Comparison of ENCODE assay signal across 20 cellular contexts in the genomic region with DNA sequence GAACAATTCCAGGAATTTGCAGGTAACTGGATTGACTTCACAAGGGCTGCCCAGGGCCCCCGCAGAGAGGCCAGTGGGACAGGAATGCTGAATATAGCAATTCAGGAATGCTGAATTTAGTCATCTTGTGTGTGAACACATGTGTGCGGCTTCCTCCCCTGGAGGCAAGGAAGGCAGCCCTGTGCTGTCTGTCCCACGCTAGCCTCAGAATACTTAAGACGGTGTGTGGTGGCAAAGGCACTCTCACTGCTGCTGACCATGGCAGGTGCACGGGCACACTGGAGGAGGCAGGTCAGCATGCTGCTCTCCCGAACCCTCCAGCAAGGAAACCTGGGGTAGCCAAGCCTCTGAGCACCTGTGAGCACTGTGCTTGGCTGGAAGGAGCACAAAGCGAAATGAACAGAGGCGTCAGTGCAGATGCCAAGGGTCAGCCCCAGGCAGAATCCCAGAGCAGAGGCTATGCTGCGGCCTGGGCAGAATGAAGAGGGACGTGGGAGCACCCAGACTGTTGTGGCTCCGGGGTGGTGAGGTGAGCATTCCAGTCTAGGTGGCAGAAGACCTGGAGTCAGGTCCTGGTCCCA. TPM values are rescaled to one million over a fixed set of nuclear protein-coding genes. Genes with fewer than 3 reads are reported as not detected.
DNase-seq lines count a peak whose midpoint lies in the region; ATAC-seq and TF ChIP-seq lines count a peak whose summit lies in the region.
"Had no signal": no experiment of that assay in that cellular context is flagged by ENCODE, and none has a peak within 500 bp of the region (broad histone marks: within the 10 kb centered on the region; RNA-seq: fewer than 3 reads in every experiment).

No MANE protein-coding gene starts in this region.

- ATAC-seq in mucosa of descending colon (no peak), GM18867 (IDR thresholded peaks at IDR 0.05; ENCODE audit: unreplicated experiment) (no peak), WTC11 (no peak)
- ATAC-seq: HCT116, left lung, PC-3 had no signal

- intact Hi-C loops in mucosa of descending colon (cut with DNase I, micrococcal nuclease) = loop anchor here in 1 of 2 donors (10.0 kb wide), 1 partner anchor 62 kb away; no protein-coding TSS in a partner anchor

- H3K27ac Mint-ChIP-seq in endodermal cell = peak overlapping the region; percentile 30
- no peak overlapping the region for H3K27ac Mint-ChIP-seq in WTC11

- peaks cover 9% of the 10 kb centered on the region for H3K4me1 Mint-ChIP-seq in endodermal cell
- H3K4me1 Mint-ChIP-seq in WTC11 = peaks cover 17% of the 10 kb centered on the region

- H3K9me3 ChIP-seq in endodermal cell (ENCODE audit: control insufficient read depth, low read length) = no peaks in the 10 kb centered on the region
- no peaks in the 10 kb centered on the region for H3K9me3 ChIP-seq in mucosa of descending colon
- H3K9me3 ChIP-seq: left lung, SK-N-SH had no signal

- peak; percentile 19 for DNase-seq in AG04449 (ENCODE audit: low read depth, low spot score)
- peak; percentile 14 for DNase-seq in HFF-Myc (ENCODE audit: extremely low read depth, low read depth)
- peak; percentile 74 for DNase-seq in endodermal cell
- peak in 2 of 3 donors; percentile 15 to 22 for DNase-seq in mucosa of descending colon
- DNase-seq in WTC11 (ENCODE audit: low spot score) = no peak
- DNase-seq in stimulated activated naive CD4-positive, alpha-beta T cell treated with Interleukin-2 at 50 U/mL for 16 hours (lab: John Stamatoyannopoulos, UW) = no peak
- DNase-seq in stimulated activated CD4-positive, alpha-beta T cell treated with anti-CD3 and anti-CD28 coated beads, Interleukin-12 subunit alpha, Interleukin-12 subunit beta, amount 100 ng/mL, for 4 hours = no peak
- DNase-seq: ACHN; activated CD4-positive, alpha-beta T cell treated with anti-CD3 and anti-CD28 coated beads, Interleukin-2, amount 50 U/mL, for 4 hours; activated T-cell treated with anti-CD3 and anti-CD28 coated beads, Interleukin-2, amount 50 U/mL, for 1 hour; naive B cell; NCI-H2081; NCI-H526; PC-3; SK-N-SH; T1000 had no signal

- H3K36me3 ChIP-seq in endodermal cell (ENCODE audit: control insufficient read depth, insufficient read depth, low read length) = peaks cover 5% of the 10 kb centered on the region
- H3K36me3 ChIP-seq in mucosa of descending colon (ENCODE audit: low read depth) = no peaks in the 10 kb centered on the region
- H3K36me3 ChIP-seq: left lung had no signal

- H3K9ac ChIP-seq in endodermal cell (ENCODE audit: extremely low read depth, low read length, poor library complexity, severe bottlenecking) = no peak overlapping the region
- H3K9ac ChIP-seq: SK-N-SH had no signal

- peaks cover 6% of the 10 kb centered on the region for H3K36me3 Mint-ChIP-seq in endodermal cell (ENCODE audit: low read depth)
- no peaks in the 10 kb centered on the region for H3K36me3 Mint-ChIP-seq in WTC11

- TF ChIP-seq CTCF in AG04449 (IDR thresholded peaks at IDR 0.05; ENCODE audit: insufficient read depth, low read length, missing control alignments) = no peak
- TF ChIP-seq CTCF in HFF-Myc (IDR thresholded peaks at IDR 0.05; ENCODE audit: low read depth, low read length, missing control alignments) = no peak
- no peak for TF ChIP-seq CTCF in endodermal cell (conservative IDR thresholded peaks at IDR 0.05)
- no peak for TF ChIP-seq CTCF in mucosa of descending colon (IDR thresholded peaks at IDR 0.05)
- no peak for TF ChIP-seq CTCF in WTC11 (IDR thresholded peaks at IDR 0.05)

- no peak overlapping the region for H3K27ac ChIP-seq in endodermal cell (ENCODE audit: low read depth, low read length)
- H3K27ac ChIP-seq: left lung had no signal

- H3K27me3 Mint-ChIP-seq in endodermal cell (ENCODE audit: insufficient read depth) (peaks cover 30% of the 10 kb centered on the region), WTC11 (ENCODE audit: low read depth) (peaks cover 40% of the 10 kb centered on the region)

- 95 to 96% methylated on average over 6 to 11 of the region's 11 CpGs for WGBS in endodermal cell (ENCODE audit: insufficient coverage in 1 of 2, insufficient read length in 1 of 2), 2 experiments

- H3K4me3 ChIP-seq in AG04449 (ENCODE audit: low read depth, low read length) (no peak overlapping the region), HFF-Myc (replicated peaks; ENCODE audit: low read depth, low read length) (no peak overlapping the region), endodermal cell (ENCODE audit: low read length) (no peak overlapping the region), mucosa of descending colon (no peak overlapping the region)
- H3K4me3 ChIP-seq: left lung had no signal

- POLR2A ChIA-PET in AG04449 (lab: Yijun Ruan, JAX) (no interaction called here), WTC11 (lab: Charles Lee) (no interaction called here)

- H3K27me3 ChIP-seq in endodermal cell (ENCODE audit: control insufficient read depth, insufficient read depth, low read length, poor library complexity, severe bottlenecking) = peaks cover 22% of the 10 kb centered on the region

- H3K4me3 Mint-ChIP-seq in endodermal cell (no peak overlapping the region), WTC11 (no peak overlapping the region)

- H3K4me1 ChIP-seq in endodermal cell (ENCODE audit: control insufficient read depth, insufficient read depth, low read length) = no peaks in the 10 kb centered on the region
- peaks cover 11% of the 10 kb centered on the region for H3K4me1 ChIP-seq in mucosa of descending colon (ENCODE audit: low read depth)

- no peaks in the 10 kb centered on the region for H3K9me3 Mint-ChIP-seq in endodermal cell
- H3K9me3 Mint-ChIP-seq in WTC11 = no peaks in the 10 kb centered on the region
- H3K9me3 Mint-ChIP-seq: central memory CD8-positive, alpha-beta T cell; naive B cell had no signal

- CTCF ChIA-PET in AG04449 (lab: Yijun Ruan, JAX) = interaction anchor here (2.1 kb wide), 1 partner anchor 113 kb away, joined by 10 read pairs; no protein-coding TSS in a partner anchor
- CTCF ChIA-PET in WTC11 (lab: Charles Lee) = interaction anchor here (1.2 kb wide), 1 partner anchor 131 kb away, joined by 3 read pairs; no protein-coding TSS in a partner anchor

TF ChIP-seq in WTC11, 78 proteins besides CTCF, POLR2A, EP300 and RAD21:
- TF ChIP-seq IRF2 (CRISPR knock-in tag; IDR thresholded peaks at IDR 0.05; ENCODE audit: borderline replicate concordance, low read depth) (no peak), ZNF423 (CRISPR knock-in tag; IDR thresholded peaks at IDR 0.05) (no peak), ESRRA (CRISPR knock-in tag; IDR thresholded peaks at IDR 0.05; ENCODE audit: borderline replicate concordance) (no peak), ATF1 (CRISPR knock-in tag; IDR thresholded peaks at IDR 0.05) (no peak), ZNF138 (CRISPR knock-in tag; conservative IDR thresholded peaks at IDR 0.05) (no peak), RORB (CRISPR knock-in tag; IDR thresholded peaks at IDR 0.05) (no peak), GRHL2 (CRISPR knock-in tag; IDR thresholded peaks at IDR 0.05; ENCODE audit: insufficient replicate concordance, severe bottlenecking) (no peak)
- TF ChIP-seq, protein P1, sequence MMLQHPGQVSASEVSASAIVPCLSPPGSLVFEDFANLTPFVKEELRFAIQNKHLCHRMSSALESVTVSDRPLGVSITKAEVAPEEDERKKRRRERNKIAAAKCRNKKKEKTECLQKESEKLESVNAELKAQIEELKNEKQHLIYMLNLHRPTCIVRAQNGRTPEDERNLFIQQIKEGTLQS (CRISPR knock-in tag; conservative IDR thresholded peaks at IDR 0.05) = no peak
- TF ChIP-seq, protein P2, sequence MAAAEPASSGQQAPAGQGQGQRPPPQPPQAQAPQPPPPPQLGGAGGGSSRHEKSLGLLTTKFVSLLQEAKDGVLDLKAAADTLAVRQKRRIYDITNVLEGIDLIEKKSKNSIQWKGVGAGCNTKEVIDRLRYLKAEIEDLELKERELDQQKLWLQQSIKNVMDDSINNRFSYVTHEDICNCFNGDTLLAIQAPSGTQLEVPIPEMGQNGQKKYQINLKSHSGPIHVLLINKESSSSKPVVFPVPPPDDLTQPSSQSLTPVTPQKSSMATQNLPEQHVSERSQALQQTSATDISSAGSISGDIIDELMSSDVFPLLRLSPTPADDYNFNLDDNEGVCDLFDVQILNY (CRISPR knock-in tag; IDR thresholded peaks at IDR 0.05) = no peak
TF ChIP-seq in WTC11: peak in this region for 0.

RNA-seq across cellular contexts. Expression of a gene that starts 2.7 kb away (rescaled TPM):
- total RNA-seq in endodermal cell = 10 to 100 TPM; 16.7 to 17.9 TPM
- 26.0 TPM for polyA plus RNA-seq in endodermal cell (2013, experiment 1 of 2)
- 28.0 TPM for polyA plus RNA-seq in endodermal cell (2013, experiment 2 of 2)
- 10 to 100 TPM in 1 of 3 donors, 1 to 10 TPM in 1, under 1 TPM in 1; 0.96 to 25.1 (median 1.7) TPM for total RNA-seq in mucosa of descending colon
- 9.9 to 11.4 TPM (median 11.0 TPM) in 3 replicates for total RNA-seq in WTC11 (2021)

Comparison
In these comparisons a context has a peak if more than half of its experiments do, and no peak if none do; other contexts are left out.
1. DNase-seq: peak in AG04449 (single experiment), HFF-Myc (single experiment), endodermal cell (single experiment) and mucosa of descending colon (2 of 3); none in WTC11 (single experiment), stimulated activated naive CD4-positive, alpha-beta T cell treated with Interleukin-2 at 50 U/mL for 16 hours (single experiment) and stimulated activated CD4-positive, alpha-beta T cell treated with anti-CD3 and anti-CD28 coated beads, Interleukin-12 subunit alpha, Interleukin-12 subunit beta, amount 100 ng/mL, for 4 hours (single experiment).